16 cellular contexts compared by ENCODE assay signal in the genomic region with DNA sequence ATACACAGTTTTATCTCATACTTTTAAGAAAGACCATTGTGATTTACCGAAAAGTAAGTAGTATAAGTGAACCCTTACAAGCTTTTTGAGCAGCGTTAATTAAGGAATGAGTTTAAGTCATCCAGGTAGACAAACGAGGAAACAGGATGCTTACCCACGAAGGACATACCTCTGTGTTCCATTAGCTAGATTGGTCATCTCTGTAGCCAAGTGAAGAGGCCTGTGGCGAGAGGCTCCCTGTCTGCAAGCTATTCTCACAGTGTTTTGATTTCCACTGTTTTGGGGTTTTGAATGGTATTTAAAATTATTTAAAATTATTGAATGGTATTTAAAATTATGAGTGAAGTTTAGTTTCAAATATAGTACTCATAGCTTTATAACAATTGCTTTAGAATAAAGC.
A peak's percentile ranks its signal among the peaks of the same experiment; 100 is the strongest.
DNase-seq lines count a peak whose midpoint lies in the region; ATAC-seq and TF ChIP-seq lines count a peak whose summit lies in the region.
"Had no signal": no experiment of that assay in that cellular context is flagged by ENCODE, and none has a peak within 500 bp of the region (broad histone marks: within the 10 kb centered on the region; RNA-seq: fewer than 3 reads in every experiment).

No MANE protein-coding gene starts in this region.

- H3K36me3 ChIP-seq in SK-N-SH (replicated peaks in 1 of 2; ENCODE audit: control insufficient read depth in 1 of 2, insufficient read depth in 2 of 2, low read length in 1 of 2), result no peaks in the 10 kb centered on the region
- H3K36me3 ChIP-seq: HAP-1 had no signal

- POLR2A ChIA-PET in SK-N-SH (lab: Yijun Ruan, JAX), result no interaction called here

- 73% methylated on average over 5 of the region's 5 CpGs for WGBS in SK-N-SH (ENCODE audit: low lambda C conversion rate)

- TF ChIP-seq RAD21 in SK-N-SH (IDR thresholded peaks at IDR 0.05; ENCODE audit: low read length), result no peak

- peaks cover 29% of the 10 kb centered on the region for H3F3A ChIP-seq in SK-N-SH (replicated peaks; ENCODE audit: insufficient read depth)

- no peaks in the 10 kb centered on the region for H3K9me3 ChIP-seq in SK-N-SH
- H3K9me3 ChIP-seq: Caco-2, HAP-1 had no signal

- H3K9ac ChIP-seq in SK-N-SH, result no peak overlapping the region
- H3K9ac ChIP-seq: BLaER1 had no signal

- no peak for ATAC-seq in SK-N-SH treated with all-trans-retinoic acid at 6 μM for 48 hours

- no peak overlapping the region for H2AFZ ChIP-seq in SK-N-SH (ENCODE audit: low read depth)

- H3K4me2 ChIP-seq in SK-N-SH, result peak overlapping the region; percentile 19; the same call in 1 of the 2 replicates
- H3K4me2 ChIP-seq: BLaER1 had no signal

- H3K4me3 ChIP-seq in SK-N-SH (ENCODE audit: low read depth in 2 of 2, low read length in 1 of 2), result peak overlapping the region; percentile 28 to 30; a peak in 3 of 4 replicates
- H3K4me3 ChIP-seq: BLaER1, HAP-1 had no signal

- peaks cover 44 to 46% of the 10 kb centered on the region in 2 experiments for H3K4me1 ChIP-seq in SK-N-SH (ENCODE audit: control insufficient read depth in 1 of 2, insufficient read depth in 2 of 2, low read depth in 1 of 2, low read length in 1 of 2)

- H3K79me2 ChIP-seq in SK-N-SH (ENCODE audit: insufficient read depth), result peaks cover 81% of the 10 kb centered on the region

- no peaks in the 10 kb centered on the region for H3K9me2 ChIP-seq in SK-N-SH

- no peak for TF ChIP-seq CTCF in SK-N-SH (IDR thresholded peaks at IDR 0.05)

- peak overlapping the region in 1 of 2 experiments; percentile 43; a peak in 1 of 4 replicates for H3K27ac ChIP-seq in SK-N-SH (ENCODE audit: low read depth in 2 of 2, low read length in 1 of 2)
- H3K27ac ChIP-seq: 22Rv1, BLaER1, HL-60 had no signal

- DNase-seq in SK-N-SH (no peak), cerebellar cortex (ENCODE audit: low spot score) (peak; percentile 56), kidney tubule cell (ENCODE audit: low spot score) (peak; percentile 32), UCSD-AML1 (lab: John Stamatoyannopoulos, UW; ENCODE audit: unreplicated experiment) (no peak), NCI-H226 (no peak)
- DNase-seq in activated CD4-positive, alpha-beta T cell treated with anti-CD3 and anti-CD28 coated beads for 48 hours, result no peak
- DNase-seq: AML-193; Caco-2; CD8-positive, alpha-beta memory T cell; DND-41; GF-D8 had no signal

- TF ChIP-seq EP300 in SK-N-SH (IDR thresholded peaks at IDR 0.05; ENCODE audit: borderline replicate concordance in 1 of 2, low read depth in 1 of 2, low read length in 1 of 2), result no peak

- CTCF ChIA-PET in SK-N-SH (lab: Yijun Ruan, JAX), result interaction anchor here (0.9 to 1.6 kb wide), 2 partner anchors 14 to 50 kb away, joined by 3 to 4 read pairs; no protein-coding TSS in a partner anchor

- H3K27me3 ChIP-seq in SK-N-SH (ENCODE audit: insufficient read depth), result no peaks in the 10 kb centered on the region
- H3K27me3 ChIP-seq: BLaER1 had no signal

- H4K20me1 ChIP-seq in SK-N-SH (ENCODE audit: insufficient read depth), result no peaks in the 10 kb centered on the region
- H4K20me1 ChIP-seq: BLaER1 had no signal

TF ChIP-seq in SK-N-SH, 30 proteins besides CTCF, POLR2A, EP300 and RAD21:
- TF ChIP-seq POLR2AphosphoS5 (IDR thresholded peaks at IDR 0.05; ENCODE audit: low read depth, low read length) (no peak), GATA2 (CRISPR knock-in tag; IDR thresholded peaks at IDR 0.05) (no peak), MXI1 (IDR thresholded peaks at IDR 0.05; ENCODE audit: low read depth, low read length) (no peak)

TF ChIP-seq in SK-N-SH treated with all-trans-retinoic acid at 6 μM for 48 hours, 23 proteins besides CTCF, POLR2A, EP300 and RAD21:
- TF ChIP-seq GLIS3 (CRISPR knock-in tag; IDR thresholded peaks at IDR 0.05) (no peak), ZNF70 (CRISPR knock-in tag; IDR thresholded peaks at IDR 0.05) (no peak), ZNF8 (CRISPR knock-in tag; IDR thresholded peaks at IDR 0.05) (no peak), SNAI2 (CRISPR knock-in tag; IDR thresholded peaks at IDR 0.05) (no peak), ZC3H10 (CRISPR knock-in tag; IDR thresholded peaks at IDR 0.05) (no peak), RARB (CRISPR knock-in tag; IDR thresholded peaks at IDR 0.05) (no peak), ESRRG (CRISPR knock-in tag; IDR thresholded peaks at IDR 0.05) (no peak), ISL1 (CRISPR knock-in tag; IDR thresholded peaks at IDR 0.05) (no peak), PPARA (CRISPR knock-in tag; IDR thresholded peaks at IDR 0.05; ENCODE audit: borderline replicate concordance) (no peak), OSR1 (CRISPR knock-in tag; IDR thresholded peaks at IDR 0.05) (no peak), TCF4 (CRISPR knock-in tag; IDR thresholded peaks at IDR 0.05; ENCODE audit: borderline replicate concordance) (no peak)
- TF ChIP-seq, protein P1, sequence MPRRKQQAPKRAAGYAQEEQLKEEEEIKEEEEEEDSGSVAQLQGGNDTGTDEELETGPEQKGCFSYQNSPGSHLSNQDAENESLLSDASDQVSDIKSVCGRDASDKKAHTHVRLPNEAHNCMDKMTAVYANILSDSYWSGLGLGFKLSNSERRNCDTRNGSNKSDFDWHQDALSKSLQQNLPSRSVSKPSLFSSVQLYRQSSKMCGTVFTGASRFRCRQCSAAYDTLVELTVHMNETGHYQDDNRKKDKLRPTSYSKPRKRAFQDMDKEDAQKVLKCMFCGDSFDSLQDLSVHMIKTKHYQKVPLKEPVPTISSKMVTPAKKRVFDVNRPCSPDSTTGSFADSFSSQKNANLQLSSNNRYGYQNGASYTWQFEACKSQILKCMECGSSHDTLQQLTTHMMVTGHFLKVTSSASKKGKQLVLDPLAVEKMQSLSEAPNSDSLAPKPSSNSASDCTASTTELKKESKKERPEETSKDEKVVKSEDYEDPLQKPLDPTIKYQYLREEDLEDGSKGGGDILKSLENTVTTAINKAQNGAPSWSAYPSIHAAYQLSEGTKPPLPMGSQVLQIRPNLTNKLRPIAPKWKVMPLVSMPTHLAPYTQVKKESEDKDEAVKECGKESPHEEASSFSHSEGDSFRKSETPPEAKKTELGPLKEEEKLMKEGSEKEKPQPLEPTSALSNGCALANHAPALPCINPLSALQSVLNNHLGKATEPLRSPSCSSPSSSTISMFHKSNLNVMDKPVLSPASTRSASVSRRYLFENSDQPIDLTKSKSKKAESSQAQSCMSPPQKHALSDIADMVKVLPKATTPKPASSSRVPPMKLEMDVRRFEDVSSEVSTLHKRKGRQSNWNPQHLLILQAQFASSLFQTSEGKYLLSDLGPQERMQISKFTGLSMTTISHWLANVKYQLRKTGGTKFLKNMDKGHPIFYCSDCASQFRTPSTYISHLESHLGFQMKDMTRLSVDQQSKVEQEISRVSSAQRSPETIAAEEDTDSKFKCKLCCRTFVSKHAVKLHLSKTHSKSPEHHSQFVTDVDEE (CRISPR knock-in tag; IDR thresholded peaks at IDR 0.05), result no peak
- TF ChIP-seq, protein P2, sequence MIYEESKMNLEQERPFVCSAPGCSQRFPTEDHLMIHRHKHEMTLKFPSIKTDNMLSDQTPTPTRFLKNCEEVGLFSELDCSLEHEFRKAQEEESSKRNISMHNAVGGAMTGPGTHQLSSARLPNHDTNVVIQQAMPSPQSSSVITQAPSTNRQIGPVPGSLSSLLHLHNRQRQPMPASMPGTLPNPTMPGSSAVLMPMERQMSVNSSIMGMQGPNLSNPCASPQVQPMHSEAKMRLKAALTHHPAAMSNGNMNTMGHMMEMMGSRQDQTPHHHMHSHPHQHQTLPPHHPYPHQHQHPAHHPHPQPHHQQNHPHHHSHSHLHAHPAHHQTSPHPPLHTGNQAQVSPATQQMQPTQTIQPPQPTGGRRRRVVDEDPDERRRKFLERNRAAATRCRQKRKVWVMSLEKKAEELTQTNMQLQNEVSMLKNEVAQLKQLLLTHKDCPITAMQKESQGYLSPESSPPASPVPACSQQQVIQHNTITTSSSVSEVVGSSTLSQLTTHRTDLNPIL (CRISPR knock-in tag; IDR thresholded peaks at IDR 0.05; ENCODE audit: low read depth), result no peak

Comparison
In these comparisons a context has a peak if more than half of its experiments do, and no peak if none do; other contexts are left out.
1. DNase-seq: peak in cerebellar cortex (single experiment) and kidney tubule cell (single experiment); none in SK-N-SH (single experiment), UCSD-AML1 (single experiment), NCI-H226 (single experiment) and activated CD4-positive, alpha-beta T cell treated with anti-CD3 and anti-CD28 coated beads for 48 hours (single experiment).